ENCODE assay signal across 14 cellular contexts in the genomic region with DNA sequence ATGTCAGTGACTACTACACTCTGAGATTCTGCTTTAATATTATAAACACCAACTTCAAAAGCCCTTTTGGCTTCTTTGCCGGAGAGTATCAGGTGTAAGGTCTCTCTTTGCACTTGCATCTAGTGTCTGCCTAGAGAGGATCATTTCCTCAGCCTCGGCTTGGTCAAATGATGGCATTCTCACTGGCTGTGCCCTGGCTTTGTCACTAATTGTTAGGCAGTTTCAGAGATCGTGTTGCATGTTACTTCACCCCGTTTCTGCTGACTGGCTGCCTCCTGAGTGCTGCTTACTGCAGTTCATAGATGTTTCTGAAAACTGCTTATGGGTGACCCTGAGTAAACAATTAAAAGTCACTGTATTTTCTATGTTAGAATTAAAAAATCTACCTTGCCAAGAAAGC. TPM values are rescaled to one million over a fixed set of nuclear protein-coding genes. Genes with fewer than 3 reads are reported as not detected.
DNase-seq lines count a peak whose midpoint lies in the region; ATAC-seq, FAIRE-seq and TF ChIP-seq lines count a peak whose summit lies in the region.
"Had no signal": no experiment of that assay in that cellular context is flagged by ENCODE, and none has a peak within 500 bp of the region (broad histone marks: within the 10 kb centered on the region; RNA-seq: fewer than 3 reads in every experiment).

No MANE protein-coding gene starts in this region.

- TF ChIP-seq EP300 in Ishikawa (IDR thresholded peaks at IDR 0.05; ENCODE audit: borderline replicate concordance): no peak
- TF ChIP-seq EP300 in GM12878 (IDR thresholded peaks at IDR 0.05; ENCODE audit: borderline replicate concordance in 1 of 2, control insufficient read depth in 1 of 2, low read depth in 2 of 2, low read length in 2 of 2): no peak

- CTCF ChIA-PET in GM12878 (lab: Yijun Ruan, JAX): interaction anchor here (1.3 kb wide), 1 partner anchor 43 kb away, joined by 3 read pairs; no protein-coding TSS in a partner anchor

- RAD21 ChIA-PET in GM12878 (lab: Charles Lee; ENCODE audit: unreplicated experiment): no interaction called here

- ATAC-seq in GM12878 (peak; percentile 47), HG03097 (IDR thresholded peaks at IDR 0.05; ENCODE audit: low FRiP score, unreplicated experiment) (no peak)

- 23% methylated on average over 4 of the region's 4 CpGs for WGBS in GM12878 (ENCODE audit: insufficient coverage, insufficient replicate concordance, low lambda C conversion rate, missing lambda C conversion rate)
- 57 to 64% methylated on average over 4 of the region's 4 CpGs for WGBS in testis, 2 donors

- H3K9ac ChIP-seq in GM12878 (ENCODE audit: control insufficient read depth, insufficient read depth, low read length): no peak overlapping the region
- H3K9ac ChIP-seq: parathyroid adenoma had no signal

- H2AFZ ChIP-seq in GM12878 (ENCODE audit: control insufficient read depth, low read depth, low read length): no peak overlapping the region
- H2AFZ ChIP-seq: parathyroid adenoma had no signal

- H3K4me3 ChIP-seq in GM12878: no peak overlapping the region
- H3K4me3 ChIP-seq in testis: no peak overlapping the region

- no peaks in the 10 kb centered on the region; a peak in 3 of 4 replicates for H3K27me3 ChIP-seq in GM12878 (replicated peaks in 1 of 2; ENCODE audit: control insufficient read depth in 2 of 2, insufficient read depth in 2 of 2, low read length in 1 of 2)
- H3K27me3 ChIP-seq in testis: no peaks in the 10 kb centered on the region

- SMC1A ChIA-PET in GM12878 (lab: Charles Lee; ENCODE audit: uncharacterized antibody, unreplicated experiment): interaction anchor here (0.8 to 1.7 kb wide), 2 partner anchors 28 to 38 kb away, joined by 3 to 5 read pairs; no protein-coding TSS in a partner anchor

- no peaks in the 10 kb centered on the region for H3K79me2 ChIP-seq in GM12878 (ENCODE audit: control insufficient read depth, insufficient read depth, low read length)
- H3K79me2 ChIP-seq: parathyroid adenoma had no signal

- in situ Hi-C loops in GM12878 (cut with MboI): no loop called here

- H3K27ac ChIP-seq in GM12878 (ENCODE audit: control insufficient read depth, insufficient read depth) (no peak overlapping the region), testis (no peak overlapping the region)
- H3K27ac ChIP-seq: parathyroid adenoma had no signal

- FAIRE-seq in GM12878 (lab: Jason Lieb, UNC): no peak
- FAIRE-seq: endometrium, kidney had no signal

- no peak overlapping the region for H3K4me2 ChIP-seq in GM12878 (ENCODE audit: control insufficient read depth, insufficient read depth)

- no peak for TF ChIP-seq CTCF in GM12878 (IDR thresholded peaks at IDR 0.05 in 2 of 3, conservative IDR thresholded peaks at IDR 0.05 in 1 of 3; ENCODE audit: control insufficient read depth in 2 of 3, extremely low read depth in 1 of 3, insufficient read depth in 1 of 3, low read depth in 3 of 3, low read length in 3 of 3)
- TF ChIP-seq CTCF in testis (IDR thresholded peaks at IDR 0.05): no peak

- H3K9me3 ChIP-seq in GM12878 (replicated peaks; ENCODE audit: control insufficient read depth, insufficient read depth, low read length): no peaks in the 10 kb centered on the region
- no peaks in the 10 kb centered on the region for H3K9me3 ChIP-seq in testis

- TF ChIP-seq RAD21 in Ishikawa (IDR thresholded peaks at IDR 0.05; ENCODE audit: low read depth) (no peak), GM12878 (IDR thresholded peaks at IDR 0.05; ENCODE audit: insufficient read depth, low read depth, low read length) (no peak)

- TF ChIP-seq POLR2A in GM12878 (IDR thresholded peaks at IDR 0.05; ENCODE audit: low read depth, low read length) (no peak), testis (IDR thresholded peaks at IDR 0.05) (no peak)

- DNase-seq in GM12878 (ENCODE audit: low read depth, low spot score) (no peak), left kidney (ENCODE audit: low read depth, low spot score) (peak; percentile 81), testis (peak; percentile 17), DMS53 (lab: John Stamatoyannopoulos, UW) (no peak)
- DNase-seq in activated naive CD4-positive, alpha-beta T cell treated with anti-CD3 and anti-CD28 coated beads, Interleukin-2, amount 50 U/mL, for 16 hours: no peak
- DNase-seq: activated CD4-positive, alpha-beta T cell treated with anti-CD3 and anti-CD28 coated beads for 48 hours; kidney; NCI-H2029 treated with DMSO at 0.1 percent for 48 hours; SHP77 had no signal

- no TSS peak for BruUV-seq in GM12878 (replicated peaks; lab: Mats Ljungman, UMichigan)

- H3K4me1 ChIP-seq in GM12878 (ENCODE audit: control insufficient read depth, insufficient read depth, low read length): no peaks in the 10 kb centered on the region
- no peaks in the 10 kb centered on the region for H3K4me1 ChIP-seq in testis

- intact Hi-C loops in GM12878 (cut with micrococcal nuclease; ENCODE audit: unreplicated experiment): no loop called here
- intact Hi-C loops in testis (cut with DNase I; ENCODE audit: low total_unique reads): no loop called here

- H3K36me3 ChIP-seq in GM12878 (ENCODE audit: control insufficient read depth in 2 of 2, insufficient read depth in 2 of 2, low read length in 1 of 2): no peaks in the 10 kb centered on the region
- no peaks in the 10 kb centered on the region for H3K36me3 ChIP-seq in testis (ENCODE audit: low read depth, missing control alignments)

- POLR2A ChIA-PET in GM12878 (lab: Charles Lee): interaction anchor here (0.5 kb wide), 1 partner anchor 33 kb away, joined by 7 read pairs; no protein-coding TSS in a partner anchor

- no peaks in the 10 kb centered on the region for H4K20me1 ChIP-seq in GM12878 (ENCODE audit: control insufficient read depth, insufficient read depth)

TF ChIP-seq in Ishikawa, 13 proteins besides CTCF, POLR2A, EP300 and RAD21 (continues in another document):
- TF ChIP-seq CREB1 (IDR thresholded peaks at IDR 0.05; ENCODE audit: low read depth): peak; percentile 46; the same call in 1 of the 2 replicates
- TF ChIP-seq CEBPB (IDR thresholded peaks at IDR 0.05): peak; percentile 30; the same call in 1 of the 2 replicates

TF ChIP-seq in GM12878, 131 proteins besides CTCF, POLR2A, EP300 and RAD21:
- TF ChIP-seq KAT2A (conservative IDR thresholded peaks at IDR 0.05; ENCODE audit: control insufficient read depth, low read depth, low read length) (no peak), CREB1 (IDR thresholded peaks at IDR 0.05; ENCODE audit: low read depth) (peak; percentile 34; the same call in 1 of the 2 replicates)

RNA-seq across cellular contexts. Expression of a gene that starts 48.8 kb away (rescaled TPM):
- total RNA-seq in GM12878 (2013; cell fraction: nucleolus; rRNA removed): 17.0 and 21.9 TPM in 2 replicates
- 3.2 and 3.4 TPM in 2 replicates for total RNA-seq in GM12878 (2014; rRNA removed)
- total RNA-seq in GM12878 (2014; rRNA removed; fragmentation: Illumina TruSeq; extraction: Trizol): 3.1 and 3.9 TPM in 2 replicates
- 3.4 TPM in 2 replicates for total RNA-seq in GM12878 (2021)
- polyA plus RNA-seq in GM12878 (2011; ENCODE audit: low read depth): not detected
- polyA plus RNA-seq in GM12878 (2011; rRNA removed): 0.20 and 0.23 TPM in 2 replicates
- 0.07 and 0.13 TPM in 2 replicates for polyA plus RNA-seq in GM12878 (2011; cell fraction: cytosol; rRNA removed)
- 0.22 and 0.39 TPM in 2 replicates for polyA plus RNA-seq in GM12878 (2011; cell fraction: nucleus; rRNA removed)
- 0.14 TPM in 1 of 2 replicates, not detected in the other for polyA plus RNA-seq in GM12878 (2012)
- 3.6 and 4.5 TPM in 2 replicates for polyA plus RNA-seq in GM12878 (2014; fragmentation: Illumina TruSeq; extraction: Trizol)
- polyA plus RNA-seq in GM12878 (2014; fragmentation: Nextera tagmentation; extraction: Ambion mirVana): 1 to 10 TPM; 3.5 to 4.0 TPM
- polyA plus RNA-seq in GM12878 (2014; rRNA removed): 2.0 and 4.4 TPM in 2 replicates
- 1 to 10 TPM; 3.0 to 3.3 TPM for polyA plus RNA-seq in GM12878 (2016; fragmentation: Nextera tagmentation; extraction: Ambion mirVana)
- polyA minus RNA-seq in GM12878 (2011; rRNA and poly(A)+ RNA removed): 1.2 TPM in 1 of 2 replicates, not detected in the other
- 2.7 TPM in 1 of 2 replicates, not detected in the other for polyA minus RNA-seq in GM12878 (2011; cell fraction: cytosol; rRNA and poly(A)+ RNA removed)
- polyA minus RNA-seq in GM12878 (2011; cell fraction: nucleus; rRNA and poly(A)+ RNA removed): 0.38 and 0.97 TPM in 2 replicates
- 10 to 100 TPM in 1 of 2 donors, 1 to 10 TPM in 1; 6.6 to 10.8 TPM for total RNA-seq in testis
- 3.6 TPM for polyA plus RNA-seq in testis (ENCODE audit: insufficient read depth, low read depth, low replicate concordance)
- total RNA-seq: HT-29 had no signal

Comparison
In these comparisons a context has a peak if more than half of its experiments do, and no peak if none do; other contexts are left out.
1. DNase-seq: peak in left kidney (single experiment) and testis (single experiment); none in GM12878 (single experiment), DMS53 (single experiment) and activated naive CD4-positive, alpha-beta T cell treated with anti-CD3 and anti-CD28 coated beads, Interleukin-2, amount 50 U/mL, for 16 hours (single experiment).